10 cellular contexts compared by ENCODE assay signal in genomic region chr3:15633159-15633558, GRCh38. TPM values are rescaled to one million over a fixed set of nuclear protein-coding genes. Genes with fewer than 3 reads are reported as not detected.
DNase-seq lines count a peak whose midpoint lies in the region; ATAC-seq, FAIRE-seq and TF ChIP-seq lines count a peak whose summit lies in the region.
"Had no signal": no experiment of that assay in that cellular context is flagged by ENCODE, and none has a peak within 500 bp of the region (broad histone marks: within the 10 kb centered on the region; RNA-seq: fewer than 3 reads in every experiment).

No MANE protein-coding gene starts in this region.

- POLR2A ChIA-PET in IMR-90 (lab: Charles Lee; ENCODE audit: unreplicated experiment): interaction anchor here (0.5 kb wide), 1 partner anchor 491 kb away, joined by 3 read pairs; no protein-coding TSS in a partner anchor

- peak overlapping the region; percentile 24 for H2AK5ac ChIP-seq in IMR-90 (ENCODE audit: low read depth, low read length)

- peak overlapping the region; percentile 36; the same call in 1 of the 2 replicates for H3K23ac ChIP-seq in IMR-90 (ENCODE audit: low read depth, low read length)

- H4K91ac ChIP-seq in IMR-90 (ENCODE audit: insufficient read depth, low read depth, low read length): peak overlapping the region; percentile 90

- CTCF ChIA-PET in IMR-90 (lab: Yijun Ruan, JAX): no interaction called here

- H3K27me3 ChIP-seq in IMR-90 (ENCODE audit: control insufficient read depth, insufficient read depth, low read length) (no peaks in the 10 kb centered on the region), esophagus muscularis mucosa (no peaks in the 10 kb centered on the region), smooth muscle cell (ENCODE audit: low read depth) (no peaks in the 10 kb centered on the region)
- H3K27me3 ChIP-seq: esophagus squamous epithelium had no signal

- H3K56ac ChIP-seq in IMR-90 (ENCODE audit: extremely low read depth, insufficient read depth, low read length): peak overlapping the region; percentile 56; the same call in 1 of the 2 replicates

- H3K4me2 ChIP-seq in IMR-90 (ENCODE audit: low read depth, low read length): no peak overlapping the region
- H3K4me2 ChIP-seq in smooth muscle cell: no peak overlapping the region

- peak overlapping the region; percentile 65 for H3K18ac ChIP-seq in IMR-90 (ENCODE audit: low read depth, low read length)

- H3K36me3 ChIP-seq in IMR-90 (ENCODE audit: control insufficient read depth, insufficient read depth, low read length) (no peaks in the 10 kb centered on the region), esophagus muscularis mucosa (no peaks in the 10 kb centered on the region), smooth muscle cell (ENCODE audit: low read depth) (no peaks in the 10 kb centered on the region)
- H3K36me3 ChIP-seq: esophagus squamous epithelium had no signal

- no peak for TF ChIP-seq EP300 in esophagus muscularis mucosa (IDR thresholded peaks at IDR 0.05)

- peaks cover 25% of the 10 kb centered on the region for H3F3A ChIP-seq in smooth muscle cell (ENCODE audit: low read depth)

- peak overlapping the region; percentile 11 to 70; a peak in 2 of 4 replicates for H4K8ac ChIP-seq in IMR-90 (ENCODE audit: low read depth in 2 of 2, low read length in 2 of 2)

- H3K27ac ChIP-seq in IMR-90 (ENCODE audit: insufficient read depth, low read length) (peak overlapping the region; percentile 65; the same call in 1 of the 2 replicates), esophagus muscularis mucosa (replicated peaks in 1 of 4) (peak overlapping the region; percentile 76 to 83 (median 77)), smooth muscle cell (ENCODE audit: low read depth) (peak overlapping the region; percentile 97)

- H2AK9ac ChIP-seq in IMR-90 (replicated peaks; ENCODE audit: low read depth, low read length, poor library complexity): no peak overlapping the region

- no peak for TF ChIP-seq RAD21 in IMR-90 (IDR thresholded peaks at IDR 0.05; ENCODE audit: low read length)

- H3K79me1 ChIP-seq in IMR-90 (ENCODE audit: low read depth in 1 of 2, low read length in 2 of 2): peaks cover 15 to 42% of the 10 kb centered on the region in 2 experiments; a peak in 3 of 4 replicates

- no peak for FAIRE-seq in HTR-8/SVneo (lab: Jason Lieb, UNC)

- H3K79me2 ChIP-seq in smooth muscle cell (ENCODE audit: low read depth): no peaks in the 10 kb centered on the region

- in situ Hi-C loops in IMR-90 (cut with MboI; ENCODE audit: low sequenced_read_pairs): loop anchor here (25.0 kb wide), 2 partner anchors 429 to 604 kb away; no protein-coding TSS in a partner anchor

- TF ChIP-seq POLR2A in IMR-90 (IDR thresholded peaks at IDR 0.05; ENCODE audit: low read depth, low read length) (no peak), esophagus muscularis mucosa (IDR thresholded peaks at IDR 0.05; ENCODE audit: low read depth) (no peak)

- no peak overlapping the region for H3K9ac ChIP-seq in IMR-90 (ENCODE audit: low read depth, low read length)
- no peak overlapping the region for H3K9ac ChIP-seq in smooth muscle cell (ENCODE audit: low read depth)

- peak overlapping the region; percentile 67 for H2BK20ac ChIP-seq in IMR-90 (ENCODE audit: low read depth, low read length)

- TF ChIP-seq CTCF in IMR-90 (conservative IDR thresholded peaks at IDR 0.05; ENCODE audit: low read depth, low read length): no peak
- TF ChIP-seq CTCF in esophagus muscularis mucosa (IDR thresholded peaks at IDR 0.05): no peak
- no peak for TF ChIP-seq CTCF in smooth muscle cell (IDR thresholded peaks at IDR 0.05; ENCODE audit: borderline replicate concordance, insufficient read depth, poor library complexity, severe bottlenecking)

- H3K4me3 ChIP-seq in IMR-90 (ENCODE audit: insufficient read depth, low read depth, low read length): no peak overlapping the region
- no peak overlapping the region for H3K4me3 ChIP-seq in esophagus muscularis mucosa
- no peak overlapping the region for H3K4me3 ChIP-seq in smooth muscle cell
- H3K4me3 ChIP-seq: esophagus squamous epithelium had no signal

- no peak for ATAC-seq in IMR-90 (ENCODE audit: low read depth)
- ATAC-seq in GM18511 (IDR thresholded peaks at IDR 0.05; ENCODE audit: unreplicated experiment): no peak

- peaks cover 40% of the 10 kb centered on the region for H3K4me1 ChIP-seq in IMR-90 (ENCODE audit: control insufficient read depth, insufficient read depth, low read length)
- peaks cover 26 to 83% (median 68%) of the 10 kb centered on the region in 4 donors for H3K4me1 ChIP-seq in esophagus muscularis mucosa
- H3K4me1 ChIP-seq in smooth muscle cell (ENCODE audit: low read depth): peaks cover 35% of the 10 kb centered on the region

- H3K9me3 ChIP-seq in IMR-90 (ENCODE audit: control insufficient read depth, insufficient read depth, low read length): no peaks in the 10 kb centered on the region
- no peaks in the 10 kb centered on the region for H3K9me3 ChIP-seq in esophagus muscularis mucosa
- no peaks in the 10 kb centered on the region for H3K9me3 ChIP-seq in smooth muscle cell (replicated peaks; ENCODE audit: low read depth)
- H3K9me3 ChIP-seq: esophagus squamous epithelium had no signal

- intact Hi-C loops in IMR-90 (cut with micrococcal nuclease): loop anchor here (5.0 to 10.0 kb wide), 3 partner anchors 164 to 612 kb away; partner anchors contain the start of gene ANKRD28
- intact Hi-C loops in esophagus muscularis mucosa (cut with DNase I): loop anchor here (10.0 kb wide), 1 partner anchor 612 kb away; no protein-coding TSS in a partner anchor

- BruUV-seq in IMR-90 (replicated peaks; lab: Mats Ljungman, UMichigan): no TSS peak

- H3K4ac ChIP-seq in IMR-90 (ENCODE audit: low read depth, low read length): peak overlapping the region; percentile 74

- no peak overlapping the region for H2AFZ ChIP-seq in IMR-90 (replicated peaks; ENCODE audit: low read length, poor library complexity)
- H2AFZ ChIP-seq in smooth muscle cell (ENCODE audit: low read depth): no peak overlapping the region

- dilution Hi-C loops in IMR-90 (cut with HindIII; ENCODE audit: low sequenced_read_pairs, unreplicated experiment): no loop called here

- WGBS in IMR-90 (ENCODE audit: extremely low coverage in 2 of 2, insufficient read length in 1 of 2), 2 experiments: no CpG with 5 or more reads among the region's 5 CpGs
- 88% methylated on average over 5 of the region's 5 CpGs for WGBS in esophagus muscularis mucosa
- 71% methylated on average over 5 of the region's 5 CpGs for WGBS in smooth muscle cell (ENCODE audit: low lambda C conversion rate)

- H4K20me1 ChIP-seq in IMR-90 (ENCODE audit: insufficient read depth, low read length): no peaks in the 10 kb centered on the region
- H4K20me1 ChIP-seq in smooth muscle cell (ENCODE audit: low read depth): no peaks in the 10 kb centered on the region

- H3K9me1 ChIP-seq in IMR-90 (ENCODE audit: insufficient read depth, low read length): peaks cover 25% of the 10 kb centered on the region

- DNase-seq in IMR-90: no peak
- DNase-seq in NCI-H748 (lab: John Stamatoyannopoulos, UW; ENCODE audit: unreplicated experiment): peak; percentile 75
- no peak for DNase-seq in esophagus muscularis mucosa (ENCODE audit: extremely low spot score)
- DNase-seq in smooth muscle cell (lab: John Stamatoyannopoulos, UW; ENCODE audit: unreplicated experiment): no peak
- DNase-seq in HTR-8/SVneo (ENCODE audit: insufficient read length, low spot score): no peak
- no peak for DNase-seq in GM03348 (ENCODE audit: low spot score)
- DNase-seq: esophagus squamous epithelium; stimulated activated CD8-positive, alpha-beta memory T cell treated with anti-CD3 and anti-CD28 coated beads, Interleukin-4, amount 100 ng/mL, for 48 hours; T1000 had no signal

- H4K5ac ChIP-seq in IMR-90 (ENCODE audit: low read depth, low read length): peak overlapping the region; percentile 33; the same call in 1 of the 2 replicates

- H2BK15ac ChIP-seq in IMR-90 (ENCODE audit: low read depth, low read length): peak overlapping the region; percentile 93; the same call in 2 of the 3 replicates

- peak overlapping the region; percentile 92 for H2BK5ac ChIP-seq in IMR-90 (ENCODE audit: low read depth, low read length, poor library complexity, severe bottlenecking)

- peak overlapping the region; percentile 50; the same call in 1 of the 2 replicates for H3K14ac ChIP-seq in IMR-90 (replicated peaks; ENCODE audit: low read depth, low read length)

- peak overlapping the region; percentile 89 for H2BK120ac ChIP-seq in IMR-90 (ENCODE audit: low read depth, low read length)

TF ChIP-seq in IMR-90, 13 proteins besides CTCF, POLR2A, EP300 and RAD21:
- no peak for TF ChIP-seq MAZ (IDR thresholded peaks at IDR 0.05; ENCODE audit: borderline replicate concordance, low read depth, low read length)
- no peak for TF ChIP-seq SMC3 (IDR thresholded peaks at IDR 0.05; ENCODE audit: low read depth, low read length)
- TF ChIP-seq CHD1 (IDR thresholded peaks at IDR 0.05; ENCODE audit: low read depth, low read length): no peak
- no peak for TF ChIP-seq CEBPB (IDR thresholded peaks at IDR 0.05; ENCODE audit: low read depth, low read length)

RNA-seq across cellular contexts. Expression of gene BTD, which starts 31.6 kb away (rescaled TPM):
- total RNA-seq in IMR-90 (2012; rRNA removed): 14.2 and 21.1 TPM in 2 replicates
- 12.0 and 14.8 TPM in 2 replicates for polyA plus RNA-seq in IMR-90 (2012; rRNA removed)
- polyA plus RNA-seq in IMR-90 (2012; cell fraction: cytosol; rRNA removed): 9.0 and 13.6 TPM in 2 replicates
- 7.5 and 11.5 TPM in 2 replicates for polyA plus RNA-seq in IMR-90 (2012; cell fraction: nucleus; rRNA removed; ENCODE audit: low replicate concordance)
- 10 to 100 TPM; 38.5 to 65.2 (median 41.6) TPM for total RNA-seq in esophagus muscularis mucosa
- 9.4 and 20.9 TPM in 2 replicates for total RNA-seq in smooth muscle cell
- polyA plus RNA-seq in smooth muscle cell: 16.3 and 23.6 TPM in 2 replicates

RNA-seq across cellular contexts. Expression of gene HACL1, which starts 31.8 kb away (rescaled TPM):
- total RNA-seq in IMR-90 (2012; rRNA removed): 28.1 and 31.4 TPM in 2 replicates
- polyA plus RNA-seq in IMR-90 (2012; rRNA removed): 9.9 and 11.1 TPM in 2 replicates
- polyA plus RNA-seq in IMR-90 (2012; cell fraction: cytosol; rRNA removed): 5.4 and 7.0 TPM in 2 replicates
- polyA plus RNA-seq in IMR-90 (2012; cell fraction: nucleus; rRNA removed; ENCODE audit: low replicate concordance): 7.2 and 16.3 TPM in 2 replicates
- 10 to 100 TPM; 19.3 to 27.0 (median 22.0) TPM for total RNA-seq in esophagus muscularis mucosa
- total RNA-seq in smooth muscle cell: 13.0 and 17.9 TPM in 2 replicates
- polyA plus RNA-seq in smooth muscle cell: 11.8 and 16.3 TPM in 2 replicates
